ENCODE assay signal across 13 cellular contexts in genomic region chr21:39664586-39664985, GRCh38. TPM values are rescaled to one million over a fixed set of nuclear protein-coding genes. Genes with fewer than 3 reads are reported as not detected.
A peak's percentile ranks its signal among the peaks of the same experiment; 100 is the strongest.
DNase-seq lines count a peak whose midpoint lies in the region; ATAC-seq and TF ChIP-seq lines count a peak whose summit lies in the region.
"Had no signal": no experiment of that assay in that cellular context is flagged by ENCODE, and none has a peak within 500 bp of the region (broad histone marks: within the 10 kb centered on the region; RNA-seq: fewer than 3 reads in every experiment).

No MANE protein-coding gene starts in this region.

- TF ChIP-seq POLR2A in uterus (IDR thresholded peaks at IDR 0.05) = no peak

- no peaks in the 10 kb centered on the region for H3K27me3 Mint-ChIP-seq in Caco-2 (ENCODE audit: insufficient read depth, unreplicated experiment)
- no peaks in the 10 kb centered on the region for H3K27me3 Mint-ChIP-seq in WTC11 (ENCODE audit: low read depth)
- peaks cover 11% of the 10 kb centered on the region for H3K27me3 Mint-ChIP-seq in neural crest cell (ENCODE audit: low read depth)
- no peaks in the 10 kb centered on the region for H3K27me3 Mint-ChIP-seq in type B pancreatic cell

- no peak for ATAC-seq in WTC11

- H3K9me3 ChIP-seq in Caco-2 (no peaks in the 10 kb centered on the region), uterus (no peaks in the 10 kb centered on the region)
- H3K9me3 ChIP-seq: BLaER1 treated with 17β-estradiol and CSF1 and Interleukin-3, amounts not matched to agents 10 nM and 100 nM had no signal

- H3K27ac Mint-ChIP-seq in Caco-2 (ENCODE audit: unreplicated experiment) (peak overlapping the region; percentile 23), WTC11 (peak overlapping the region; percentile 43), neural crest cell (ENCODE audit: unreplicated experiment) (peak overlapping the region; percentile 86), type B pancreatic cell (peak overlapping the region; percentile 9)

- TF ChIP-seq CTCF in Caco-2 (IDR thresholded peaks at IDR 0.05; ENCODE audit: insufficient read depth in 1 of 2, low read depth in 1 of 2, low read length in 1 of 2, severe bottlenecking in 1 of 2, unreplicated experiment in 1 of 2) (no peak), WTC11 (IDR thresholded peaks at IDR 0.05) (no peak), neural crest cell (conservative IDR thresholded peaks at IDR 0.05) (no peak), type B pancreatic cell (conservative IDR thresholded peaks at IDR 0.05) (no peak), uterus (IDR thresholded peaks at IDR 0.05) (no peak)

- no peak overlapping the region for H3K4me3 ChIP-seq in Caco-2 (ENCODE audit: low read depth, low read length)
- H3K4me3 ChIP-seq in uterus = no peak overlapping the region
- H3K4me3 ChIP-seq: BLaER1 treated with 17β-estradiol and CSF1 and Interleukin-3, amounts not matched to agents 10 nM and 100 nM had no signal

- no peak overlapping the region for H3K27ac ChIP-seq in uterus
- H3K27ac ChIP-seq: BLaER1 treated with 17β-estradiol and CSF1 and Interleukin-3, amounts not matched to agents 10 nM and 100 nM; HL-60 had no signal

- CTCF ChIA-PET in Caco-2 (lab: Charles Lee) (no interaction called here), WTC11 (lab: Charles Lee) (no interaction called here)

- DNase-seq in Caco-2 = no peak
- DNase-seq in WTC11 (ENCODE audit: low spot score) = no peak
- no peak for DNase-seq in neural crest cell (ENCODE audit: low read depth, low spot score)
- DNase-seq in type B pancreatic cell (ENCODE audit: extremely low spot score, unreplicated experiment) = no peak
- DNase-seq in islet precursor cell = no peak
- no peak for DNase-seq in GOT3 (lab: John Stamatoyannopoulos, UW)
- no peak for DNase-seq in uterus
- DNase-seq: ACHN; CD4-positive, CD25-positive, alpha-beta regulatory T cell; DMS79 treated with DMSO at 0.1 percent for 48 hours; EL had no signal

- no peaks in the 10 kb centered on the region for H3K27me3 ChIP-seq in Caco-2 (replicated peaks; ENCODE audit: control insufficient read depth, insufficient read depth, low read length)
- no peaks in the 10 kb centered on the region for H3K27me3 ChIP-seq in uterus
- H3K27me3 ChIP-seq: BLaER1 treated with 17β-estradiol and CSF1 and Interleukin-3, amounts not matched to agents 10 nM and 100 nM had no signal

- H3K36me3 Mint-ChIP-seq in Caco-2 (ENCODE audit: insufficient read depth, unreplicated experiment) = no peaks in the 10 kb centered on the region
- peaks cover 76% of the 10 kb centered on the region for H3K36me3 Mint-ChIP-seq in WTC11
- H3K36me3 Mint-ChIP-seq in neural crest cell (ENCODE audit: low read depth) = peaks cover 14% of the 10 kb centered on the region
- H3K36me3 Mint-ChIP-seq in type B pancreatic cell = peaks cover 14% of the 10 kb centered on the region
- H3K36me3 Mint-ChIP-seq: CD4-positive, CD25-positive, alpha-beta regulatory T cell had no signal

- POLR2A ChIA-PET in Caco-2 (lab: Charles Lee) (no interaction called here), WTC11 (lab: Charles Lee) (no interaction called here)

- H3K9me3 Mint-ChIP-seq in Caco-2 (ENCODE audit: unreplicated experiment) (no peaks in the 10 kb centered on the region), WTC11 (no peaks in the 10 kb centered on the region), neural crest cell (no peaks in the 10 kb centered on the region), type B pancreatic cell (no peaks in the 10 kb centered on the region)

- H3K4me1 Mint-ChIP-seq in Caco-2 (ENCODE audit: low read depth, unreplicated experiment) = no peaks in the 10 kb centered on the region
- H3K4me1 Mint-ChIP-seq in WTC11 = peaks cover 27% of the 10 kb centered on the region
- H3K4me1 Mint-ChIP-seq in neural crest cell = peaks cover 37% of the 10 kb centered on the region
- peaks cover 17% of the 10 kb centered on the region for H3K4me1 Mint-ChIP-seq in type B pancreatic cell (ENCODE audit: unreplicated experiment)

- H3K4me3 Mint-ChIP-seq in Caco-2 (ENCODE audit: unreplicated experiment) = no peak overlapping the region
- no peak overlapping the region for H3K4me3 Mint-ChIP-seq in WTC11
- H3K4me3 Mint-ChIP-seq in neural crest cell = no peak overlapping the region
- H3K4me3 Mint-ChIP-seq in type B pancreatic cell = no peak overlapping the region
- H3K4me3 Mint-ChIP-seq: CD4-positive, CD25-positive, alpha-beta regulatory T cell had no signal

- H3K4me1 ChIP-seq in Caco-2 (no peaks in the 10 kb centered on the region), uterus (no peaks in the 10 kb centered on the region)
- H3K4me1 ChIP-seq: BLaER1 treated with 17β-estradiol and CSF1 and Interleukin-3, amounts not matched to agents 10 nM and 100 nM had no signal

- BruUV-seq in Caco-2 (replicated peaks; lab: Mats Ljungman, UMichigan) = no TSS peak

- H3K36me3 ChIP-seq in Caco-2 (ENCODE audit: control insufficient read depth, insufficient read depth, low read length) (no peaks in the 10 kb centered on the region), uterus (no peaks in the 10 kb centered on the region)
- H3K36me3 ChIP-seq: BLaER1 treated with 17β-estradiol and CSF1 and Interleukin-3, amounts not matched to agents 10 nM and 100 nM had no signal

- intact Hi-C loops in Caco-2 (cut with micrococcal nuclease; ENCODE audit: unreplicated experiment) = no loop called here
- intact Hi-C loops in uterus (cut with DNase I; ENCODE audit: low total_unique reads) = no loop called here

TF ChIP-seq in WTC11, 78 proteins besides CTCF, POLR2A, EP300 and RAD21:
- TF ChIP-seq CBFB (CRISPR knock-in tag; IDR thresholded peaks at IDR 0.05; ENCODE audit: low read depth) = no peak
- no peak for TF ChIP-seq NR1H2 (CRISPR knock-in tag; IDR thresholded peaks at IDR 0.05)

RNA-seq across cellular contexts. Expression of gene B3GALT5, which starts 51.8 kb away (rescaled TPM):
- total RNA-seq in Caco-2 (2022) (0.18 and 0.39 TPM in 2 replicates), WTC11 (2021) (25.8 to 33.3 TPM (median 32.4 TPM) in 3 replicates), neural crest cell (1.9 and 2.6 TPM in 2 replicates), type B pancreatic cell (ENCODE audit: low replicate concordance) (14.2 and 27.5 TPM in 2 replicates), uterus (1 to 10 TPM in 2 of 4 donors, under 1 TPM in 2; 0.26 to 2.7 (median 0.65) TPM)
- total RNA-seq: CD4-positive, CD25-positive, alpha-beta regulatory T cell had no signal

Comparison
In these comparisons a context has a peak if more than half of its experiments do, and no peak if none do; other contexts are left out.
1. H3K27ac Mint-ChIP-seq: peak in every context shown above with its lines; median percentile 86 in neural crest cell; 43 in WTC11; 23 in Caco-2; 9 in type B pancreatic cell.